Comparison of ENCODE assay signal across 23 cellular contexts in genomic region chr16:10339777-10340752, GRCh38. TPM values are rescaled to one million over a fixed set of nuclear protein-coding genes. Genes with fewer than 3 reads are reported as not detected.
DNase-seq lines count a peak whose midpoint lies in the region; ATAC-seq and TF ChIP-seq lines count a peak whose summit lies in the region.
"Had no signal": no experiment of that assay in that cellular context is flagged by ENCODE, and none has a peak within 500 bp of the region (broad histone marks: within the 10 kb centered on the region; RNA-seq: fewer than 3 reads in every experiment).

No MANE protein-coding gene starts in this region.

- H3K27ac ChIP-seq in CD8-positive, alpha-beta T cell (ENCODE audit: low read depth, low read length): no peak overlapping the region
- no peak overlapping the region for H3K27ac ChIP-seq in suprapubic skin
- H3K27ac ChIP-seq: ascending aorta, neural progenitor cell, uterus had no signal

- no peak overlapping the region for H3K4me3 ChIP-seq in CD8-positive, alpha-beta T cell (ENCODE audit: low read depth, low read length)
- no peak overlapping the region for H3K4me3 ChIP-seq in suprapubic skin
- H3K4me3 ChIP-seq: ascending aorta, neural progenitor cell, uterus had no signal

- no peaks in the 10 kb centered on the region for H3K27me3 ChIP-seq in CD8-positive, alpha-beta T cell (ENCODE audit: insufficient read depth, low read length)
- no peaks in the 10 kb centered on the region for H3K27me3 ChIP-seq in suprapubic skin
- H3K27me3 ChIP-seq: ascending aorta, neural progenitor cell, uterus had no signal

- peaks cover 31% of the 10 kb centered on the region for H3K9me3 Mint-ChIP-seq in CD8-positive, alpha-beta T cell

- POLR2A ChIA-PET in CD8-positive, alpha-beta T cell (lab: Charles Lee): no interaction called here

- peaks cover 4% of the 10 kb centered on the region for H3K4me1 Mint-ChIP-seq in CD8-positive, alpha-beta T cell (ENCODE audit: low read depth)
- H3K4me1 Mint-ChIP-seq: activated naive CD4-positive, alpha-beta T cell treated with anti-CD3 and anti-CD28 coated beads, Interleukin-2, amount 10 ng/mL, durations not matched to agents 7 days and 5 days; central memory CD8-positive, alpha-beta T cell; neural progenitor cell; WTC11 had no signal

- no peaks in the 10 kb centered on the region for H3K27me3 Mint-ChIP-seq in CD8-positive, alpha-beta T cell (ENCODE audit: low read depth)
- H3K27me3 Mint-ChIP-seq: activated naive CD4-positive, alpha-beta T cell treated with anti-CD3 and anti-CD28 coated beads, Interleukin-2, amount 10 ng/mL, durations not matched to agents 7 days and 5 days; activated T-cell treated with anti-CD3 and anti-CD28 coated beads, Interleukin-2, amount 50 U/mL, for 24 hours; CD4-positive, alpha-beta T cell; central memory CD8-positive, alpha-beta T cell; T-cell had no signal

- H3K9me3 ChIP-seq in CD8-positive, alpha-beta T cell (ENCODE audit: low read length): peaks cover 8% of the 10 kb centered on the region
- H3K9me3 ChIP-seq in suprapubic skin: peaks cover 27% of the 10 kb centered on the region

- DNase-seq in CD8-positive, alpha-beta T cell: no peak
- DNase-seq in Kasumi-1 (lab: John Stamatoyannopoulos, UW): peak; percentile 37 to 56
- peak; percentile 41 for DNase-seq in SIG-M5 (lab: John Stamatoyannopoulos, UW)
- DNase-seq in erythroblast (lab: John Stamatoyannopoulos, UW): peak; percentile 26 to 46
- no peak for DNase-seq in suprapubic skin (ENCODE audit: low spot score in 2 of 2)
- DNase-seq in sciatic nerve (ENCODE audit: low spot score): no peak
- no peak for DNase-seq in NCI-H774 (lab: John Stamatoyannopoulos, UW)
- no peak for DNase-seq in islet precursor cell
- DNase-seq: ACHN; activated CD8-positive, alpha-beta T cell treated with anti-CD3 and anti-CD28 coated beads, Interleukin-2, amount 10 ng/mL, durations not matched to agents 7 days and 5 days; activated naive CD4-positive, alpha-beta T cell treated with anti-CD3 and anti-CD28 coated beads, Interleukin-2, amount 10 ng/mL, durations not matched to agents 7 days and 5 days; activated T-cell treated with anti-CD3 and anti-CD28 coated beads, Interleukin-2, amount 50 U/mL, for 24 hours; CD4-positive, alpha-beta T cell; effector CD4-positive, alpha-beta T cell; EL; NCI-H1694; T-cell; uterus had no signal

- H3K27ac Mint-ChIP-seq in CD8-positive, alpha-beta T cell: peak overlapping the region; percentile 1
- H3K27ac Mint-ChIP-seq: activated CD8-positive, alpha-beta T cell treated with anti-CD3 and anti-CD28 coated beads, Interleukin-2, amount 10 ng/mL, durations not matched to agents 7 days and 5 days; activated naive CD4-positive, alpha-beta T cell treated with anti-CD3 and anti-CD28 coated beads, Interleukin-2, amount 10 ng/mL, durations not matched to agents 7 days and 5 days; activated T-cell treated with anti-CD3 and anti-CD28 coated beads, Interleukin-2, amount 50 U/mL, for 24 hours; CD4-positive, alpha-beta T cell; neural progenitor cell; WTC11 had no signal

- H3K36me3 ChIP-seq in CD8-positive, alpha-beta T cell (ENCODE audit: insufficient read depth, low read length): no peaks in the 10 kb centered on the region
- H3K36me3 ChIP-seq in suprapubic skin: no peaks in the 10 kb centered on the region
- H3K36me3 ChIP-seq: ascending aorta, neural progenitor cell, uterus had no signal

- no peaks in the 10 kb centered on the region for H3K4me1 ChIP-seq in CD8-positive, alpha-beta T cell (ENCODE audit: insufficient read depth, low read length)
- H3K4me1 ChIP-seq in suprapubic skin: no peaks in the 10 kb centered on the region
- H3K4me1 ChIP-seq: ascending aorta, neural progenitor cell, uterus had no signal

- H3K36me3 Mint-ChIP-seq in CD8-positive, alpha-beta T cell: peaks cover 23% of the 10 kb centered on the region
- H3K36me3 Mint-ChIP-seq: neural progenitor cell had no signal

- intact Hi-C loops in CD8-positive, alpha-beta T cell (cut with DNase I, micrococcal nuclease): no loop called here
- intact Hi-C loops in sciatic nerve (cut with DNase I): no loop called here

- TF ChIP-seq EP300 in suprapubic skin (IDR thresholded peaks at IDR 0.05): no peak

- CTCF ChIA-PET in CD8-positive, alpha-beta T cell (lab: Charles Lee): no interaction called here

- WGBS in suprapubic skin: 85% methylated on average over 8 of the region's 8 CpGs

- TF ChIP-seq CTCF in CD8-positive, alpha-beta T cell (IDR thresholded peaks at IDR 0.05): no peak
- no peak for TF ChIP-seq CTCF in suprapubic skin (IDR thresholded peaks at IDR 0.05)

- ATAC-seq in CD8-positive, alpha-beta T cell: no peak
- ATAC-seq in sciatic nerve: no peak
- ATAC-seq: activated CD8-positive, alpha-beta T cell treated with anti-CD3 and anti-CD28 coated beads, Interleukin-2, amount 10 ng/mL, durations not matched to agents 7 days and 5 days; left lobe of liver; T-cell; WTC11 had no signal

- H3K4me3 Mint-ChIP-seq in CD8-positive, alpha-beta T cell: no peak overlapping the region
- H3K4me3 Mint-ChIP-seq: activated CD8-positive, alpha-beta T cell treated with anti-CD3 and anti-CD28 coated beads, Interleukin-2, amount 10 ng/mL, durations not matched to agents 7 days and 5 days; activated naive CD4-positive, alpha-beta T cell treated with anti-CD3 and anti-CD28 coated beads, Interleukin-2, amount 10 ng/mL, durations not matched to agents 7 days and 5 days; activated T-cell treated with anti-CD3 and anti-CD28 coated beads, Interleukin-2, amount 50 U/mL, for 24 hours; CD4-positive, alpha-beta T cell; central memory CD8-positive, alpha-beta T cell; neural progenitor cell; T-cell; WTC11 had no signal

- TF ChIP-seq POLR2A in erythroblast (IDR thresholded peaks at IDR 0.05; ENCODE audit: low read length): no peak
- TF ChIP-seq POLR2A in suprapubic skin (IDR thresholded peaks at IDR 0.05): no peak

RNA-seq across cellular contexts. Expression of gene ATF7IP2, which starts 45.8 kb away (rescaled TPM):
- 10 to 100 TPM; 88.1 to 98.0 TPM for total RNA-seq in CD8-positive, alpha-beta T cell
- total RNA-seq in suprapubic skin (10 to 100 TPM in 2 of 4 donors, 1 to 10 TPM in 2; 2.8 to 22.6 (median 10.1) TPM), sciatic nerve (13.7 TPM)
- total RNA-seq: ascending aorta had no signal

Comparison
In these comparisons a context has a peak if more than half of its experiments do, and no peak if none do; other contexts are left out.
1. DNase-seq: peak in Kasumi-1 (2 of 2), SIG-M5 (single experiment) and erythroblast (2 of 2); none in CD8-positive, alpha-beta T cell (0 of 7), suprapubic skin (0 of 2), sciatic nerve (single experiment), NCI-H774 (single experiment) and islet precursor cell (single experiment).